Comparison of ENCODE assay signal across 8 cellular contexts in the genomic region with DNA sequence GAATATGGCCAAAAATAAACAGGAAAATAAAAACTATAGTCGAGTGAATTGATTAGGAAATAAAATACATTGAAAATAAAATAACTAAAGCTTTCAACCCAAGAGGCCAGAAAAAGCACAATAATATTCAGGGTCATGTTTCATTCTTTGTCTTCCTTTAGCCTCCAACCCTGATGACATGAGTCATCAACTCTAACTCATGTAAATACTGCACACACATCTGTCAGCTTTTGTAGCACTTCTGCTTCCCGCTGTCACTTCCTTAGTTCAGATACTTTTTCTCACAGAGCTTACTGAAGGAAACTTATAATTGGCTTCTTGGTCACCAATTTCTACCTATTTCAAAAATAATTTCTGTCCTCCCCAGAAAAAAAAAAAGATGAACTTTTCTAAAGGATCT.
DNase-seq lines count a peak whose midpoint lies in the region; ATAC-seq, FAIRE-seq and TF ChIP-seq lines count a peak whose summit lies in the region.

No MANE protein-coding gene starts in this region.

- no peaks in the 10 kb centered on the region for H3K4me1 ChIP-seq in kidney (ENCODE audit: control insufficient read depth in 1 of 2, insufficient read depth in 1 of 2, low read depth in 1 of 2, low read length in 2 of 2)
- H3K4me1 ChIP-seq in thyroid gland, result no peaks in the 10 kb centered on the region
- no peaks in the 10 kb centered on the region for H3K4me1 ChIP-seq in prostate gland (replicated peaks)

- H3K27ac ChIP-seq in kidney (ENCODE audit: low read depth in 2 of 2, low read length in 2 of 2) (no peak overlapping the region), thyroid gland (no peak overlapping the region), prostate gland (no peak overlapping the region)

- WGBS in thyroid gland, 2 donors, result 74 to 78% methylated on average over 2 of the region's 2 CpGs
- WGBS in prostate gland, result 74% methylated on average over 2 of the region's 2 CpGs

- intact Hi-C loops in kidney (cut with DNase I) (no loop called here), thyroid gland (cut with DNase I) (no loop called here), prostate gland (cut with DNase I) (no loop called here)

- H3K27me3 ChIP-seq in thyroid gland (no peaks in the 10 kb centered on the region), prostate gland (replicated peaks; ENCODE audit: insufficient read depth) (no peaks in the 10 kb centered on the region)

- peak; percentile 80 for ATAC-seq in HG03097 (IDR thresholded peaks at IDR 0.05; ENCODE audit: low FRiP score, unreplicated experiment)

- no peak overlapping the region for H3K9ac ChIP-seq in kidney (ENCODE audit: low read length in 2 of 2)

- no peak for TF ChIP-seq CTCF in kidney (IDR thresholded peaks at IDR 0.05; ENCODE audit: borderline replicate concordance, extremely low read depth, insufficient read depth)
- TF ChIP-seq CTCF in thyroid gland (IDR thresholded peaks at IDR 0.05), result no peak
- TF ChIP-seq CTCF in prostate gland (IDR thresholded peaks at IDR 0.05), result no peak

- H3K36me3 ChIP-seq in kidney (ENCODE audit: control insufficient read depth in 1 of 2, insufficient read depth in 2 of 2, low read length in 2 of 2) (no peaks in the 10 kb centered on the region), thyroid gland (no peaks in the 10 kb centered on the region), prostate gland (no peaks in the 10 kb centered on the region)

- DNase-seq in NCI-H345 (lab: John Stamatoyannopoulos, UW) (peak; percentile 42), NCI-H345 treated with DMSO at 0.1 percent for 48 hours (lab: John Stamatoyannopoulos, UW; ENCODE audit: unreplicated experiment) (no peak), NOMO-1 treated with dmso at 0.1 percent for 144 hours (lab: John Stamatoyannopoulos, UW; ENCODE audit: unreplicated experiment) (peak; percentile 80), kidney (no peak), thyroid gland (no peak), NCI-H1436 treated with DMSO at 0.1 percent for 48 hours (lab: John Stamatoyannopoulos, UW) (no peak), prostate gland (ENCODE audit: low spot score) (no peak)

- H3K4me3 ChIP-seq in kidney (ENCODE audit: low read length in 2 of 2), result no peak overlapping the region
- H3K4me3 ChIP-seq in thyroid gland (replicated peaks in 1 of 3), result no peak overlapping the region
- H3K4me3 ChIP-seq in prostate gland, result no peak overlapping the region

- no peaks in the 10 kb centered on the region for H3K9me3 ChIP-seq in kidney (ENCODE audit: control insufficient read depth in 1 of 2, low read length in 2 of 2)
- H3K9me3 ChIP-seq in thyroid gland, result no peaks in the 10 kb centered on the region
- no peaks in the 10 kb centered on the region for H3K9me3 ChIP-seq in prostate gland

- no peak for TF ChIP-seq POLR2A in thyroid gland (IDR thresholded peaks at IDR 0.05)
- no peak for TF ChIP-seq POLR2A in prostate gland (IDR thresholded peaks at IDR 0.05)

- FAIRE-seq in kidney (lab: Jason Lieb, UNC), result peak; percentile 69

Comparison
In these comparisons a context has a peak if more than half of its experiments do, and no peak if none do; other contexts are left out.
1. DNase-seq: peak in NCI-H345 (single experiment) and NOMO-1 treated with dmso at 0.1 percent for 144 hours (single experiment); none in NCI-H345 treated with DMSO at 0.1 percent for 48 hours (single experiment), kidney (single experiment), thyroid gland (0 of 2), NCI-H1436 treated with DMSO at 0.1 percent for 48 hours (single experiment) and prostate gland (single experiment).